6 cellular contexts compared by ENCODE assay signal in genomic region chr7:112487457-112487856, GRCh38. TPM values are rescaled to one million over a fixed set of nuclear protein-coding genes. Genes with fewer than 3 reads are reported as not detected.
"Had no signal": no experiment of that assay in that cellular context is flagged by ENCODE, and none has a peak within 500 bp of the region (broad histone marks: within the 10 kb centered on the region; RNA-seq: fewer than 3 reads in every experiment).

No MANE protein-coding gene starts in this region.

- DNase-seq: H9, HCEC 1CT, IMR-90, KBM-7 had no signal

- H3K9me3 Mint-ChIP-seq: GM23338, H9 had no signal

- ATAC-seq: GM23338 had no signal

- H3K27ac Mint-ChIP-seq: GM23338, H9 had no signal

- H3K4me3 Mint-ChIP-seq: GM23338, H9 had no signal

RNA-seq across cellular contexts. Expression of gene LSMEM1, which starts 6.7 kb away (rescaled TPM):
- total RNA-seq: HT-29, IMR-90 had no signal
